ENCODE assay signal across 9 cellular contexts in genomic region chr10:93751832-93752231, GRCh38. TPM values are rescaled to one million over a fixed set of nuclear protein-coding genes. Genes with fewer than 3 reads are reported as not detected.
A peak's percentile ranks its signal among the peaks of the same experiment; 100 is the strongest.
DNase-seq lines count a peak whose midpoint lies in the region; ATAC-seq and TF ChIP-seq lines count a peak whose summit lies in the region.
"Had no signal": no experiment of that assay in that cellular context is flagged by ENCODE, and none has a peak within 500 bp of the region (broad histone marks: within the 10 kb centered on the region; RNA-seq: fewer than 3 reads in every experiment).

No MANE protein-coding gene starts in this region.

- DNase-seq in NCI-H2171 treated with DMSO at 0.1 percent for 48 hours (lab: John Stamatoyannopoulos, UW), result peak; percentile 14
- no peak for DNase-seq in NCI-H2171 (lab: John Stamatoyannopoulos, UW)
- peak; percentile 26 to 45 for DNase-seq in SJCRH30
- DNase-seq in foreskin keratinocyte, result no peak
- DNase-seq in NCI-H1436 (lab: John Stamatoyannopoulos, UW), result no peak
- DNase-seq in NCI-H2081 (lab: John Stamatoyannopoulos, UW), result no peak

- H3K27me3 ChIP-seq in SJCRH30 (no peaks in the 10 kb centered on the region; the same call in 1 of the 2 replicates), foreskin keratinocyte (peaks cover 39% of the 10 kb centered on the region), skeletal muscle satellite cell (ENCODE audit: control insufficient read depth, insufficient read depth, low read length) (peaks cover 40% of the 10 kb centered on the region)

- H3K4me3 ChIP-seq in SJCRH30 (no peak overlapping the region; the same call in 1 of the 2 replicates), skeletal muscle satellite cell (ENCODE audit: low read length) (peak overlapping the region; percentile 34)

- H3K9me3 ChIP-seq in SJCRH30 (replicated peaks) (no peaks in the 10 kb centered on the region), skeletal muscle satellite cell (replicated peaks; ENCODE audit: low read length) (no peaks in the 10 kb centered on the region)

- H3K36me3 ChIP-seq in SJCRH30 (no peaks in the 10 kb centered on the region), skeletal muscle satellite cell (ENCODE audit: insufficient read depth, low read length) (no peaks in the 10 kb centered on the region)

- peak overlapping the region; percentile 52 for H3K4me2 ChIP-seq in skeletal muscle satellite cell (ENCODE audit: low read length)

- peaks cover 12% of the 10 kb centered on the region; the same call in 1 of the 2 replicates for H3K4me1 ChIP-seq in SJCRH30
- no peaks in the 10 kb centered on the region for H3K4me1 ChIP-seq in foreskin keratinocyte
- H3K4me1 ChIP-seq in skeletal muscle satellite cell (ENCODE audit: control insufficient read depth, insufficient read depth, low read length), result peaks cover 8% of the 10 kb centered on the region

- no peak for TF ChIP-seq CTCF in foreskin keratinocyte (conservative IDR thresholded peaks at IDR 0.05)

- H3K9ac ChIP-seq in skeletal muscle satellite cell (ENCODE audit: low read depth, low read length), result no peak overlapping the region
- H3K9ac ChIP-seq: parathyroid adenoma had no signal

- peak; percentile 35 for ATAC-seq in foreskin keratinocyte
- no peak for ATAC-seq in HG03378 (IDR thresholded peaks at IDR 0.05; ENCODE audit: unreplicated experiment)

- H3K27ac ChIP-seq in SJCRH30, result no peak overlapping the region
- no peak overlapping the region for H3K27ac ChIP-seq in foreskin keratinocyte
- H3K27ac ChIP-seq: parathyroid adenoma had no signal

RNA-seq across cellular contexts. Expression of gene LGI1, which starts 5.9 kb away (rescaled TPM):
- not detected in 2 replicates for total RNA-seq in SJCRH30 (2014; rRNA removed; shearing (Covaris generic))
- total RNA-seq in foreskin keratinocyte, result not detected in 2 replicates
- polyA plus RNA-seq in foreskin keratinocyte, result not detected in 2 replicates
- total RNA-seq in skeletal muscle satellite cell (2012; rRNA removed), result not detected in 2 replicates

RNA-seq across cellular contexts. Expression of gene FRA10AC1, which starts 49.4 kb away (rescaled TPM):
- 9.1 and 12.3 TPM in 2 replicates for total RNA-seq in SJCRH30 (2014; rRNA removed; shearing (Covaris generic))
- 8.0 and 9.4 TPM in 2 replicates for total RNA-seq in foreskin keratinocyte
- 9.6 and 10.9 TPM in 2 replicates for polyA plus RNA-seq in foreskin keratinocyte
- 4.8 and 57.3 TPM in 2 replicates for total RNA-seq in skeletal muscle satellite cell (2012; rRNA removed)

Comparison
In these comparisons a context has a peak if more than half of its experiments do, and no peak if none do; other contexts are left out.
1. DNase-seq: peak in NCI-H2171 treated with DMSO at 0.1 percent for 48 hours (single experiment) and SJCRH30 (2 of 2); none in NCI-H2171 (single experiment), foreskin keratinocyte (0 of 2), NCI-H1436 (single experiment) and NCI-H2081 (0 of 2).